In genomic region chr4:77881460-77882295, GRCh38 we compare ENCODE assay signal across 9 cellular contexts. TPM values are rescaled to one million over a fixed set of nuclear protein-coding genes. Genes with fewer than 3 reads are reported as not detected.
DNase-seq lines count a peak whose midpoint lies in the region; ATAC-seq lines count a peak whose summit lies in the region.
"Had no signal": no experiment of that assay in that cellular context is flagged by ENCODE, and none has a peak within 500 bp of the region (broad histone marks: within the 10 kb centered on the region; RNA-seq: fewer than 3 reads in every experiment).

No MANE protein-coding gene starts in this region.

- H2BK120ac ChIP-seq in mesenchymal stem cell (ENCODE audit: low read depth, low read length), result no peak overlapping the region

- CTCF ChIA-PET in CD4-positive, alpha-beta memory T cell (lab: Charles Lee; ENCODE audit: partially characterized antibody), result no interaction called here

- POLR2A ChIA-PET in CD4-positive, alpha-beta memory T cell (lab: Charles Lee; ENCODE audit: partially characterized antibody), result interaction anchor here (1.1 kb wide), 1 partner anchor 19 kb away, joined by 3 read pairs; the partner anchor contains the start of gene MRPL1

- H3K9me3 ChIP-seq in CD4-positive, alpha-beta memory T cell (ENCODE audit: control insufficient read depth in 1 of 2, low read length in 2 of 2), result no peaks in the 10 kb centered on the region
- H3K9me3 ChIP-seq in mesenchymal stem cell (ENCODE audit: control insufficient read depth, low read length) (no peaks in the 10 kb centered on the region), aorta (ENCODE audit: control insufficient read depth, low read length) (no peaks in the 10 kb centered on the region)
- H3K9me3 ChIP-seq: gastrocnemius medialis had no signal

- peaks cover 12 to 24% (median 14%) of the 10 kb centered on the region in 4 donors for H3K4me1 Mint-ChIP-seq in CD4-positive, alpha-beta memory T cell
- H3K4me1 Mint-ChIP-seq in central memory CD8-positive, alpha-beta T cell, result peaks cover 23% of the 10 kb centered on the region

- no peaks in the 10 kb centered on the region for H3K27me3 Mint-ChIP-seq in CD4-positive, alpha-beta memory T cell
- no peaks in the 10 kb centered on the region for H3K27me3 Mint-ChIP-seq in central memory CD8-positive, alpha-beta T cell

- no peak overlapping the region for H2AFZ ChIP-seq in mesenchymal stem cell (ENCODE audit: low read depth, low read length)

- no peak overlapping the region for H2BK5ac ChIP-seq in mesenchymal stem cell (ENCODE audit: low read depth, low read length, poor library complexity, severe bottlenecking)

- WGBS in mesenchymal stem cell, result 67% methylated on average over 7 of the region's 8 CpGs
- WGBS in aorta, 2 donors, result 85 to 89% methylated on average over 8 of the region's 8 CpGs

- H2BK12ac ChIP-seq in mesenchymal stem cell (ENCODE audit: low read length in 2 of 2), result no peak overlapping the region

- H3K27ac Mint-ChIP-seq in CD4-positive, alpha-beta memory T cell, result peak overlapping the region in 5 of 7 donors; percentile 32 to 69 (median 48)
- peak overlapping the region; percentile 38 for H3K27ac Mint-ChIP-seq in central memory CD8-positive, alpha-beta T cell (ENCODE audit: low read depth)

- no peak for ATAC-seq in central memory CD8-positive, alpha-beta T cell (replicated peaks; ENCODE audit: extremely low read depth, poor library complexity, severe bottlenecking)
- no peak for ATAC-seq in HG03135 (IDR thresholded peaks at IDR 0.05; ENCODE audit: unreplicated experiment)
- ATAC-seq in aorta (ENCODE audit: low FRiP score), result no peak
- ATAC-seq: gastrocnemius medialis had no signal

- H3K4me1 ChIP-seq in CD4-positive, alpha-beta memory T cell (ENCODE audit: insufficient read depth, low read length), result no peaks in the 10 kb centered on the region
- H3K4me1 ChIP-seq in mesenchymal stem cell (ENCODE audit: control insufficient read depth, insufficient read depth, low read depth, low read length), result peaks cover 4% of the 10 kb centered on the region
- H3K4me1 ChIP-seq in aorta (ENCODE audit: control insufficient read depth in 1 of 2, insufficient read depth in 2 of 2, low read length in 2 of 2), result peaks cover 0 to 2% of the 10 kb centered on the region in 2 donors
- H3K4me1 ChIP-seq: gastrocnemius medialis had no signal

- H3K27me3 ChIP-seq in CD4-positive, alpha-beta memory T cell (ENCODE audit: insufficient read depth, low read length), result no peaks in the 10 kb centered on the region
- H3K27me3 ChIP-seq in mesenchymal stem cell (ENCODE audit: control insufficient read depth in 1 of 2, insufficient read depth in 1 of 2, low read length in 2 of 2), result no peaks in the 10 kb centered on the region
- no peaks in the 10 kb centered on the region for H3K27me3 ChIP-seq in aorta (ENCODE audit: control insufficient read depth in 1 of 2, insufficient read depth in 2 of 2, low read length in 1 of 2)
- H3K27me3 ChIP-seq: gastrocnemius medialis had no signal

- no peak overlapping the region for H3K18ac ChIP-seq in mesenchymal stem cell (ENCODE audit: low read depth in 1 of 2, low read length in 2 of 2)

- H3K4me2 ChIP-seq in mesenchymal stem cell (ENCODE audit: low read length, poor library complexity, severe bottlenecking), result no peak overlapping the region

- no peak overlapping the region for H3K27ac ChIP-seq in CD4-positive, alpha-beta memory T cell (ENCODE audit: low read depth, low read length)
- H3K27ac ChIP-seq in mesenchymal stem cell (ENCODE audit: low read length, poor library complexity, severe bottlenecking), result no peak overlapping the region
- no peak overlapping the region for H3K27ac ChIP-seq in aorta (ENCODE audit: low read depth in 1 of 2, low read length in 2 of 2)
- H3K27ac ChIP-seq: gastrocnemius medialis had no signal

- no peak overlapping the region for H3K14ac ChIP-seq in mesenchymal stem cell (ENCODE audit: low read length in 2 of 2)

- intact Hi-C loops in CD4-positive, alpha-beta memory T cell (cut with micrococcal nuclease), result no loop called here
- intact Hi-C loops in aorta (cut with DNase I), result no loop called here

- no peaks in the 10 kb centered on the region for H3K9me3 Mint-ChIP-seq in CD4-positive, alpha-beta memory T cell
- H3K9me3 Mint-ChIP-seq in central memory CD8-positive, alpha-beta T cell, result no peaks in the 10 kb centered on the region

- H3K23ac ChIP-seq in mesenchymal stem cell (ENCODE audit: low read length in 2 of 2), result no peak overlapping the region

- no peak overlapping the region for H3K9ac ChIP-seq in mesenchymal stem cell (ENCODE audit: low read length)

- H3K4me3 ChIP-seq in CD4-positive, alpha-beta memory T cell (ENCODE audit: low read length in 2 of 2), result no peak overlapping the region
- H3K4me3 ChIP-seq in mesenchymal stem cell (ENCODE audit: insufficient read depth in 1 of 2, low read depth in 1 of 2, low read length in 2 of 2) (no peak overlapping the region), aorta (ENCODE audit: low read length in 2 of 2) (no peak overlapping the region)
- H3K4me3 ChIP-seq: gastrocnemius medialis had no signal

- no peak overlapping the region for H4K91ac ChIP-seq in mesenchymal stem cell (ENCODE audit: low read length)

- H3K36me3 ChIP-seq in CD4-positive, alpha-beta memory T cell (ENCODE audit: insufficient read depth, low read length), result peaks cover 14% of the 10 kb centered on the region
- H3K36me3 ChIP-seq in mesenchymal stem cell (ENCODE audit: control insufficient read depth in 1 of 2, insufficient read depth in 2 of 2, low read depth in 1 of 2, low read length in 2 of 2) (peaks cover 13 to 46% of the 10 kb centered on the region in 2 experiments), aorta (ENCODE audit: control insufficient read depth in 1 of 2, insufficient read depth in 2 of 2, low read length in 1 of 2) (peaks cover 1 to 2% of the 10 kb centered on the region in 2 donors)

- H3K36me3 Mint-ChIP-seq in CD4-positive, alpha-beta memory T cell, result peaks cover 28 to 43% of the 10 kb centered on the region in 2 donors
- H3K36me3 Mint-ChIP-seq in central memory CD8-positive, alpha-beta T cell (ENCODE audit: insufficient read depth), result peaks cover 40% of the 10 kb centered on the region

- DNase-seq in CD4-positive, alpha-beta memory T cell, result no peak
- DNase-seq in HT-29 (ENCODE audit: low spot score), result peak; percentile 58
- no peak for DNase-seq in central memory CD8-positive, alpha-beta T cell (ENCODE audit: low spot score in 2 of 2)
- peak; percentile 52 for DNase-seq in mesenchymal stem cell
- DNase-seq in aorta, result no peak
- no peak for DNase-seq in DMS153 (lab: John Stamatoyannopoulos, UW)
- no peak for DNase-seq in effector CD4-positive, alpha-beta T cell
- DNase-seq: gastrocnemius medialis had no signal

- no peak overlapping the region for H3K4ac ChIP-seq in mesenchymal stem cell (ENCODE audit: low read depth in 1 of 2, low read length in 2 of 2)

- H2AK5ac ChIP-seq in mesenchymal stem cell (ENCODE audit: low read length, severe bottlenecking), result no peak overlapping the region

- no peak overlapping the region for H4K8ac ChIP-seq in mesenchymal stem cell (ENCODE audit: low read length)

- H3K79me1 ChIP-seq in mesenchymal stem cell (replicated peaks; ENCODE audit: low read length, poor library complexity, severe bottlenecking), result peaks cover 27% of the 10 kb centered on the region

- no peak overlapping the region for H3K4me3 Mint-ChIP-seq in CD4-positive, alpha-beta memory T cell
- no peak overlapping the region for H3K4me3 Mint-ChIP-seq in central memory CD8-positive, alpha-beta T cell

- H2BK15ac ChIP-seq in mesenchymal stem cell (ENCODE audit: low read depth, poor library complexity, severe bottlenecking), result no peak overlapping the region

RNA-seq across cellular contexts. Expression of gene MRPL1, which starts 19.0 kb away (rescaled TPM):
- total RNA-seq in CD4-positive, alpha-beta memory T cell, result 10 to 100 TPM; 18.6 to 23.3 TPM
- polyA plus RNA-seq in CD4-positive, alpha-beta memory T cell, result 10 to 100 TPM; 26.7 to 46.4 TPM
- 14.2 and 19.9 TPM in 2 replicates for total RNA-seq in HT-29 (2014; rRNA removed; shearing (Covaris generic))
- 53.9 TPM for polyA plus RNA-seq in mesenchymal stem cell (2013, experiment 1 of 2)
- 53.6 TPM for polyA plus RNA-seq in mesenchymal stem cell (2013, experiment 2 of 2)
- 10 to 100 TPM; 19.6 to 24.9 TPM for total RNA-seq in aorta
- 10 to 100 TPM; 28.0 to 45.2 TPM for polyA plus RNA-seq in aorta

Comparison
In these comparisons a context has a peak if more than half of its experiments do, and no peak if none do; other contexts are left out.
1. DNase-seq: peak in HT-29 (single experiment) and mesenchymal stem cell (single experiment); none in CD4-positive, alpha-beta memory T cell (0 of 5), central memory CD8-positive, alpha-beta T cell (0 of 2), aorta (0 of 2), DMS153 (single experiment) and effector CD4-positive, alpha-beta T cell (single experiment).